Comparison of ENCODE assay signal across 25 cellular contexts in the genomic region with DNA sequence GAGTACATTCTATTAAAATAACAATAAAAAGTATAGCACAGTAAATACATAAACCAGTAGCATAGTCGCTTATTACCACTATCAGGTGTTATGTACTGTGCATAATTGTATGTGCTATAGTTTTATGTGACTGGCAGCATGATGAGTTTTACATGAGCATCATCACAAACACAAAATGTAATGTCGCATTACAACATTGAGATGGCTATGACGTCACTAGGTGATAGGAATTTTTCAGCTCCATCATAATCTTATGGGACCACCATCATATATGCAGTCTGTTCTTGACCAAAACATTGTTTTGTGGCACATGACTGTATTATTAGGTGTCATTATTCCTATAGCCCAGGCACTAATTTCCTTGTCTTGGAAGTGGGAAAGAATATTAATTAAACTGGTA.
"Had no signal": no experiment of that assay in that cellular context is flagged by ENCODE, and none has a peak within 500 bp of the region (broad histone marks: within the 10 kb centered on the region; RNA-seq: fewer than 3 reads in every experiment).

No MANE protein-coding gene starts in this region.

- H3K27me3 ChIP-seq: stomach, suprapubic skin, testis, thyroid gland, tibial artery, tibial nerve, transverse colon, upper lobe of left lung, upper lobe of right lung, uterus, vagina had no signal

- H3K9me3 ChIP-seq: testis, thyroid gland, vagina had no signal

- H3K4me3 ChIP-seq: stomach, suprapubic skin, testis, thoracic aorta, thyroid gland, tibial artery, tibial nerve, transverse colon, upper lobe of left lung, upper lobe of right lung, uterus, vagina had no signal

- H3K4me1 ChIP-seq: stomach, suprapubic skin, testis, thyroid gland, tibial artery, tibial nerve, transverse colon, upper lobe of left lung, upper lobe of right lung, uterus, vagina had no signal

- H3K36me3 ChIP-seq: stomach, suprapubic skin, thoracic aorta, thyroid gland, tibial artery, transverse colon, upper lobe of left lung, upper lobe of right lung, uterus, vagina had no signal

- H3K27ac ChIP-seq: stomach, suprapubic skin, testis, thoracic aorta, thyroid gland, tibial artery, tibial nerve, transverse colon, upper lobe of left lung, upper lobe of right lung, uterus, vagina had no signal

- DNase-seq: stimulated activated CD4-positive, alpha-beta T cell treated with anti-CD3 and anti-CD28 coated beads, Interleukin-2, amount 100 ng/mL, for 48 hours; stimulated activated CD4-positive, alpha-beta T cell treated with anti-CD3 and anti-CD28 coated beads, Interleukin-4, amount 100 ng/mL, for 1 hour; stimulated activated CD4-positive, alpha-beta T cell treated with anti-CD3 and anti-CD28 coated beads, Interleukin-4, amount 100 ng/mL, for 24 hours; stimulated activated CD4-positive, alpha-beta T cell treated with anti-CD3 and anti-CD28 coated beads, Interleukin-4, amount 100 ng/mL, for 4 hours; stimulated activated CD8-positive, alpha-beta memory T cell treated with anti-CD3 and anti-CD28 coated beads, Interleukin-4, amount 100 ng/mL, for 48 hours; stimulated activated naive B cell treated with anti-CD40 and anti-IgM and Interleukin-4, amounts not matched to agents 10 μg/mL and 1 μg/mL and 100 μg/mL, for 72 hours; stimulated activated naive CD4-positive, alpha-beta T cell; stimulated activated naive CD4-positive, alpha-beta T cell treated with Interleukin-2 at 50 U/mL for 16 hours; stimulated activated naive CD8-positive, alpha-beta T cell treated with anti-CD3 and anti-CD28 coated beads, Interleukin-15, amount 100 ng/mL, for 72 hours; stimulated activated naive CD8-positive, alpha-beta T cell treated with anti-CD3 and anti-CD28 coated beads, Interleukin-15, Interleukin-2, amounts not matched to agents 100 U/mL and 50 U/mL, for 24 hours; stomach; substantia nigra; testis; thyroid gland; tibial artery; transverse colon; upper lobe of left lung; upper lobe of right lung; uterus had no signal

- ATAC-seq: stimulated activated effector memory CD8-positive, alpha-beta T cell treated with anti-CD3 and anti-CD28 coated beads, Interleukin-12 subunit alpha, Interleukin-12 subunit beta, amount 100 ng/mL, for 72 hours; stimulated activated memory B cell treated with anti-CD40 and anti-IgM and Interleukin-4, amounts not matched to agents 10 μg/mL and 1 μg/mL and 100 μg/mL, for 72 hours; stimulated activated naive B cell treated with anti-CD40 and anti-IgM and Interleukin-4, amounts not matched to agents 10 μg/mL and 1 μg/mL and 100 μg/mL, for 72 hours; stimulated activated naive CD8-positive, alpha-beta T cell treated with anti-CD3 and anti-CD28 coated beads, Interleukin-15, amount 100 ng/mL, for 72 hours; stimulated activated naive CD8-positive, alpha-beta T cell treated with anti-CD3 and anti-CD28 coated beads, Interleukin-15, Interleukin-2, amounts not matched to agents 100 U/mL and 50 U/mL, for 24 hours; upper lobe of right lung had no signal
